ENCODE assay signal across 18 cellular contexts in genomic region chr17:66343531-66344078, GRCh38. TPM values are rescaled to one million over a fixed set of nuclear protein-coding genes. Genes with fewer than 3 reads are reported as not detected.
A peak's percentile ranks its signal among the peaks of the same experiment; 100 is the strongest.
DNase-seq lines count a peak whose midpoint lies in the region; ATAC-seq and TF ChIP-seq lines count a peak whose summit lies in the region.
"Had no signal": no experiment of that assay in that cellular context is flagged by ENCODE, and none has a peak within 500 bp of the region (broad histone marks: within the 10 kb centered on the region; RNA-seq: fewer than 3 reads in every experiment).

No MANE protein-coding gene starts in this region.

- no peaks in the 10 kb centered on the region for H3K9me3 ChIP-seq in CD4-positive, CD25-positive, alpha-beta regulatory T cell (ENCODE audit: control insufficient read depth in 2 of 2, low read length in 2 of 2)
- no peaks in the 10 kb centered on the region for H3K9me3 ChIP-seq in HEK293 (ENCODE audit: control insufficient read depth, insufficient read depth, low read depth, low read length)
- no peaks in the 10 kb centered on the region for H3K9me3 ChIP-seq in PC-3 (ENCODE audit: low read length)
- H3K9me3 ChIP-seq: vagina had no signal

- H3K4me3 ChIP-seq in CD4-positive, CD25-positive, alpha-beta regulatory T cell (ENCODE audit: low read depth, low read length) = no peak overlapping the region
- H3K4me3 ChIP-seq in HEK293 (ENCODE audit: low read depth, low read length) (no peak overlapping the region), PC-3 (ENCODE audit: low read length) (no peak overlapping the region), fibroblast of pulmonary artery (replicated peaks; ENCODE audit: low read depth, low read length) (no peak overlapping the region)
- H3K4me3 ChIP-seq: vagina had no signal

- intact Hi-C loops in PC-3 (cut with micrococcal nuclease) = no loop called here

- H3K4me2 ChIP-seq in PC-3 (ENCODE audit: low read length) = peak overlapping the region; percentile 11

- no peaks in the 10 kb centered on the region for H4K20me1 ChIP-seq in PC-3 (ENCODE audit: low read length)

- peak overlapping the region in 1 of 4 donors; percentile 13 for H3K4me3 Mint-ChIP-seq in CD4-positive, CD25-positive, alpha-beta regulatory T cell
- H3K4me3 Mint-ChIP-seq: activated T-helper 1 cell treated with anti-CD3 and anti-CD28 coated beads, Interleukin-12 subunit alpha, Interleukin-12 subunit beta, Interleukin-2, Interleukin-4 antibody, amounts not matched to agents 30 ng/mL and 10 ng/mL and 1 ng/mL, durations not matched to agents 14 hours and 24 hours and 36 hours; central memory CD8-positive, alpha-beta T cell; natural killer cell had no signal

- no TSS peak for BruUV-seq in PC-3 (replicated peaks; lab: Mats Ljungman, UMichigan)

- H3K9ac ChIP-seq in PC-3 (ENCODE audit: low read length) = no peak overlapping the region

- H3K4me1 ChIP-seq in CD4-positive, CD25-positive, alpha-beta regulatory T cell (ENCODE audit: control insufficient read depth, insufficient read depth, low read length, poor library complexity, severe bottlenecking) = peaks cover 12% of the 10 kb centered on the region
- H3K4me1 ChIP-seq in HEK293 (ENCODE audit: control insufficient read depth, insufficient read depth, low read length) (peaks cover 38% of the 10 kb centered on the region), PC-3 (ENCODE audit: insufficient read depth, low read length) (peaks cover 31% of the 10 kb centered on the region)

- ATAC-seq in CD4-positive, CD25-positive, alpha-beta regulatory T cell (ENCODE audit: low read depth in 2 of 2) = no peak
- peak; percentile 57 for ATAC-seq in PC-3
- no peak for ATAC-seq in GM18867 (IDR thresholded peaks at IDR 0.05; ENCODE audit: unreplicated experiment)
- ATAC-seq in HG02588 (IDR thresholded peaks at IDR 0.05; ENCODE audit: unreplicated experiment) = no peak
- ATAC-seq: natural killer cell had no signal

- no peak for DNase-seq in CD4-positive, CD25-positive, alpha-beta regulatory T cell
- DNase-seq in PC-3 (peak; percentile 71), fibroblast of pulmonary artery (ENCODE audit: low read depth) (peak; percentile 26), NCI-H1417 treated with DMSO at 0.1 percent for 48 hours (lab: John Stamatoyannopoulos, UW) (no peak), T-helper 9 cell (no peak)
- DNase-seq: amygdala; effector memory CD4-positive, alpha-beta T cell; H7; natural killer cell; NCI-H187; stimulated activated CD4-positive, alpha-beta T cell treated with anti-CD3 and anti-CD28 coated beads, Interleukin-4, amount 100 ng/mL, for 4 hours; WERI-Rb-1 had no signal

- peaks cover 6% of the 10 kb centered on the region for H3F3A ChIP-seq in PC-3 (ENCODE audit: low read length, unreplicated experiment)

- no peaks in the 10 kb centered on the region for H3K9me2 ChIP-seq in PC-3 (replicated peaks; ENCODE audit: low read length)

- H3K36me3 Mint-ChIP-seq in CD4-positive, CD25-positive, alpha-beta regulatory T cell = peaks cover 7% of the 10 kb centered on the region
- H3K36me3 Mint-ChIP-seq: natural killer cell had no signal

- no peaks in the 10 kb centered on the region for H3K36me3 ChIP-seq in CD4-positive, CD25-positive, alpha-beta regulatory T cell (ENCODE audit: control insufficient read depth, insufficient read depth, low read length)
- no peaks in the 10 kb centered on the region for H3K36me3 ChIP-seq in HEK293 (ENCODE audit: control insufficient read depth in 2 of 2, insufficient read depth in 1 of 2, low read length in 2 of 2)
- no peaks in the 10 kb centered on the region for H3K36me3 ChIP-seq in PC-3 (ENCODE audit: low read depth, low read length)
- H3K36me3 ChIP-seq: vagina, WERI-Rb-1 had no signal

- TF ChIP-seq CTCF in HEK293 (tag by site-specific recombination; IDR thresholded peaks at IDR 0.05) (no peak), PC-3 (conservative IDR thresholded peaks at IDR 0.05; ENCODE audit: low read depth, low read length) (no peak), fibroblast of pulmonary artery (IDR thresholded peaks at IDR 0.05; ENCODE audit: low read length, missing control alignments) (no peak)

- CTCF ChIA-PET in HEK293 (lab: Yijun Ruan, JAX) (interaction anchor here (0.6 kb wide), 1 partner anchor 563 kb away, joined by 3 read pairs; no protein-coding TSS in a partner anchor), PC-3 (lab: Charles Lee) (no interaction called here)

- no peaks in the 10 kb centered on the region for H3K9me3 Mint-ChIP-seq in CD4-positive, CD25-positive, alpha-beta regulatory T cell
- H3K9me3 Mint-ChIP-seq: activated T-helper 1 cell treated with anti-CD3 and anti-CD28 coated beads, Interleukin-12 subunit alpha, Interleukin-12 subunit beta, Interleukin-2, Interleukin-4 antibody, amounts not matched to agents 30 ng/mL and 10 ng/mL and 1 ng/mL, durations not matched to agents 14 hours and 24 hours and 36 hours; central memory CD8-positive, alpha-beta T cell; natural killer cell had no signal

- H3K27me3 ChIP-seq in CD4-positive, CD25-positive, alpha-beta regulatory T cell (ENCODE audit: control insufficient read depth, insufficient read depth, low read length) = no peaks in the 10 kb centered on the region
- no peaks in the 10 kb centered on the region for H3K27me3 ChIP-seq in PC-3 (ENCODE audit: low read length)
- H3K27me3 ChIP-seq: vagina had no signal

- H3K4me1 Mint-ChIP-seq in CD4-positive, CD25-positive, alpha-beta regulatory T cell = peaks cover 15 to 65% (median 43%) of the 10 kb centered on the region in 4 donors

- H3K27ac ChIP-seq in CD4-positive, CD25-positive, alpha-beta regulatory T cell (ENCODE audit: insufficient read depth, low read length, poor library complexity, severe bottlenecking) = no peak overlapping the region
- H3K27ac ChIP-seq in HEK293 (ENCODE audit: extremely low read depth, low read depth, low read length) = no peak overlapping the region
- H3K27ac ChIP-seq in PC-3 (ENCODE audit: low read length) = peak overlapping the region; percentile 19; the same call in 1 of the 2 replicates
- H3K27ac ChIP-seq: vagina, WERI-Rb-1 had no signal

- H3K27me3 Mint-ChIP-seq in CD4-positive, CD25-positive, alpha-beta regulatory T cell = no peaks in the 10 kb centered on the region
- H3K27me3 Mint-ChIP-seq: central memory CD8-positive, alpha-beta T cell had no signal

- H3K79me2 ChIP-seq in PC-3 (ENCODE audit: low read length) = peaks cover 64% of the 10 kb centered on the region

- POLR2A ChIA-PET in HEK293 (lab: Yijun Ruan, JAX) = no interaction called here
- POLR2A ChIA-PET in PC-3 (lab: Charles Lee; ENCODE audit: unreplicated experiment) = no interaction called here

- no peak overlapping the region for H2AFZ ChIP-seq in PC-3 (ENCODE audit: low read length)

- H3K27ac Mint-ChIP-seq in CD4-positive, CD25-positive, alpha-beta regulatory T cell = peak overlapping the region in 2 of 3 donors; percentile 57 to 71
- H3K27ac Mint-ChIP-seq: activated T-helper 1 cell treated with anti-CD3 and anti-CD28 coated beads, Interleukin-12 subunit alpha, Interleukin-12 subunit beta, Interleukin-2, Interleukin-4 antibody, amounts not matched to agents 30 ng/mL and 10 ng/mL and 1 ng/mL, durations not matched to agents 14 hours and 24 hours and 36 hours; natural killer cell had no signal

TF ChIP-seq in HEK293, 187 proteins besides CTCF, POLR2A, EP300 and RAD21 (continues in another document):
- peak; percentile 42; the same call in 1 of the 2 replicates for TF ChIP-seq ZNF639 (tag by site-specific recombination; IDR thresholded peaks at IDR 0.05)
- TF ChIP-seq ZNF747 (tag by site-specific recombination; IDR thresholded peaks at IDR 0.05) = no peak
- no peak for TF ChIP-seq WT1 (tag by site-specific recombination; IDR thresholded peaks at IDR 0.05)
- TF ChIP-seq ZEB2 (tag by site-specific recombination; IDR thresholded peaks at IDR 0.05) = 0 out of 2 replicates have a peak, but pooled peaks have one; percentile 23
- peak; percentile 55; the same call in 1 of the 2 replicates for TF ChIP-seq YY2 (tag by site-specific recombination; IDR thresholded peaks at IDR 0.05)
- TF ChIP-seq ZXDB (tag by site-specific recombination; IDR thresholded peaks at IDR 0.05) = peak; percentile 15; the same call in 1 of the 2 replicates
- no peak for TF ChIP-seq ZNF394 (tag by site-specific recombination; IDR thresholded peaks at IDR 0.05; ENCODE audit: borderline replicate concordance)
- no peak for TF ChIP-seq TCF7L2 (IDR thresholded peaks at IDR 0.05; ENCODE audit: borderline replicate concordance, low read depth, low read length)
- peak; percentile 53; the same call in 1 of the 2 replicates for TF ChIP-seq ZNF24 (tag by site-specific recombination; IDR thresholded peaks at IDR 0.05)
- TF ChIP-seq ZNF558 (tag by site-specific recombination; IDR thresholded peaks at IDR 0.05) = no peak
- peak; percentile 68; the same call in 1 of the 2 replicates for TF ChIP-seq ZBTB17 (tag by site-specific recombination; IDR thresholded peaks at IDR 0.05)
- no peak for TF ChIP-seq ZNF514 (tag by site-specific recombination; IDR thresholded peaks at IDR 0.05)

RNA-seq across cellular contexts. Expression of gene PRKCA, which starts 41.2 kb away (rescaled TPM):
- total RNA-seq in CD4-positive, CD25-positive, alpha-beta regulatory T cell = 84.0 TPM
- polyA plus RNA-seq in CD4-positive, CD25-positive, alpha-beta regulatory T cell = 1 to 10 TPM in 3 of 4 donors, under 1 TPM in 1; 0.60 to 2.3 (median 1.6) TPM
- total RNA-seq in PC-3 (2014; rRNA removed) = 22.6 and 28.2 TPM in 2 replicates

Comparison
In these comparisons a context has a peak if more than half of its experiments do, and no peak if none do; other contexts are left out.
1. DNase-seq: peak in PC-3 (single experiment) and fibroblast of pulmonary artery (single experiment); none in CD4-positive, CD25-positive, alpha-beta regulatory T cell (0 of 3), NCI-H1417 treated with DMSO at 0.1 percent for 48 hours (single experiment) and T-helper 9 cell (single experiment).